Comparison of ENCODE assay signal across 9 cellular contexts in the genomic region with DNA sequence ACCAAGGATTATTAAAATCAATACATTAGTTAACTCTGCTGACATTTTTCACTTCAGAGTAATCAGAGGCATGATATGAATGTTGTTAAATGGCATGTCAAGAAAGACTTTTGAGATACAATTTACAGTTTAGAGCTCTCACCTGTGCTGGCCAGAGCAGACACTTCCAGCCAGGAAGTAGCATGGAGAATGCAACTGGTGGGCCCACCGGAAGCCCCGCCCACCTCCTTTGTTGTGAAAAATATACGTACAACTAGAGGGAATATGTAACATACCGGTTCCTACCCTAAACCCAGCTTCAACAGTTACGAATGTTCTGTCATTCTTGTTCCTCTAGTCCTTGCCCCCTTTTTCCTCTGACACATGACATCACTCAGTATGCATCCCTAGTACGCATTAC.
A peak's percentile ranks its signal among the peaks of the same experiment; 100 is the strongest.
DNase-seq lines count a peak whose midpoint lies in the region; ATAC-seq and TF ChIP-seq lines count a peak whose summit lies in the region.
"Had no signal": no experiment of that assay in that cellular context is flagged by ENCODE, and none has a peak within 500 bp of the region (broad histone marks: within the 10 kb centered on the region; RNA-seq: fewer than 3 reads in every experiment).

No MANE protein-coding gene starts in this region.

- peaks cover 0 to 2% of the 10 kb centered on the region in 2 donors for H3K9me3 ChIP-seq in lung (ENCODE audit: control insufficient read depth in 2 of 2, insufficient read depth in 1 of 2, low read length in 1 of 2)

- ATAC-seq in lung (ENCODE audit: insufficient read depth, low FRiP score) (no peak), sciatic nerve (no peak)

- no peaks in the 10 kb centered on the region for H3K27me3 Mint-ChIP-seq in activated naive CD8-positive, alpha-beta T cell treated with anti-CD3 and anti-CD28 coated beads for 36 hours
- H3K27me3 Mint-ChIP-seq in type B pancreatic cell: no peaks in the 10 kb centered on the region

- peak overlapping the region; percentile 63 for H3K4me3 Mint-ChIP-seq in activated naive CD8-positive, alpha-beta T cell treated with anti-CD3 and anti-CD28 coated beads for 36 hours
- no peak overlapping the region for H3K4me3 Mint-ChIP-seq in type B pancreatic cell

- no peaks in the 10 kb centered on the region for H3K27me3 ChIP-seq in lung (ENCODE audit: control insufficient read depth, insufficient read depth)
- H3K27me3 ChIP-seq: BLaER1 treated with 17β-estradiol and CSF1 and Interleukin-3, amounts not matched to agents 10 nM and 100 nM had no signal

- intact Hi-C loops in sciatic nerve (cut with DNase I): no loop called here

- no peak overlapping the region for H3K4me3 ChIP-seq in lung
- H3K4me3 ChIP-seq: BLaER1 treated with 17β-estradiol and CSF1 and Interleukin-3, amounts not matched to agents 10 nM and 100 nM had no signal

- no peak overlapping the region for H3K27ac Mint-ChIP-seq in activated naive CD8-positive, alpha-beta T cell treated with anti-CD3 and anti-CD28 coated beads for 36 hours
- peak overlapping the region; percentile 85 for H3K27ac Mint-ChIP-seq in type B pancreatic cell

- peak overlapping the region; percentile 9 to 13 for H3K27ac ChIP-seq in lung (ENCODE audit: low read depth in 1 of 2, low read length in 1 of 2)

- peaks cover 8% of the 10 kb centered on the region for H3K9me3 Mint-ChIP-seq in activated naive CD8-positive, alpha-beta T cell treated with anti-CD3 and anti-CD28 coated beads for 36 hours
- H3K9me3 Mint-ChIP-seq in type B pancreatic cell: peaks cover 5% of the 10 kb centered on the region

- WGBS in lung, 2 donors: 51 to 69% methylated on average over 6 of the region's 6 CpGs

- H3K4me1 ChIP-seq in lung (ENCODE audit: control insufficient read depth in 2 of 2, insufficient read depth in 2 of 2, low read length in 2 of 2): peaks cover 3 to 7% of the 10 kb centered on the region in 2 donors

- H3K36me3 ChIP-seq in lung (ENCODE audit: control insufficient read depth in 2 of 2, insufficient read depth in 2 of 2, low read length in 2 of 2): peaks cover 0 to 5% of the 10 kb centered on the region in 2 donors

- H3K36me3 Mint-ChIP-seq in activated naive CD8-positive, alpha-beta T cell treated with anti-CD3 and anti-CD28 coated beads for 36 hours: peaks cover 61% of the 10 kb centered on the region
- H3K36me3 Mint-ChIP-seq in type B pancreatic cell: peaks cover 35% of the 10 kb centered on the region

- peak; percentile 12 for DNase-seq in activated T-cell treated with anti-CD3 and anti-CD28 coated beads for 48 hours (ENCODE audit: low read depth)
- DNase-seq in activated T-cell treated with anti-CD3 and anti-CD28 coated beads for 4 hours: no peak
- DNase-seq in activated naive CD8-positive, alpha-beta T cell treated with anti-CD3 and anti-CD28 coated beads for 36 hours: peak; percentile 42
- no peak for DNase-seq in lung (ENCODE audit: low spot score)
- DNase-seq in type B pancreatic cell (ENCODE audit: extremely low spot score, unreplicated experiment): no peak
- DNase-seq in NCI-H1417 (lab: John Stamatoyannopoulos, UW): no peak
- DNase-seq in sciatic nerve (ENCODE audit: low spot score): no peak
- no peak for DNase-seq in Kasumi-1 (lab: John Stamatoyannopoulos, UW)

- no peak for TF ChIP-seq CTCF in lung (IDR thresholded peaks at IDR 0.05; ENCODE audit: control extremely low read depth, extremely low read depth)
- TF ChIP-seq CTCF in type B pancreatic cell (conservative IDR thresholded peaks at IDR 0.05): no peak

- peaks cover 40% of the 10 kb centered on the region for H3K4me1 Mint-ChIP-seq in activated naive CD8-positive, alpha-beta T cell treated with anti-CD3 and anti-CD28 coated beads for 36 hours
- peaks cover 4% of the 10 kb centered on the region for H3K4me1 Mint-ChIP-seq in type B pancreatic cell (ENCODE audit: unreplicated experiment)

Comparison
In these comparisons a context has a peak if more than half of its experiments do, and no peak if none do; other contexts are left out.
1. DNase-seq: peak in activated T-cell treated with anti-CD3 and anti-CD28 coated beads for 48 hours (single experiment) and activated naive CD8-positive, alpha-beta T cell treated with anti-CD3 and anti-CD28 coated beads for 36 hours (single experiment); none in activated T-cell treated with anti-CD3 and anti-CD28 coated beads for 4 hours (single experiment), lung (single experiment), type B pancreatic cell (single experiment), NCI-H1417 (0 of 3), sciatic nerve (single experiment) and Kasumi-1 (0 of 2).